ENCODE assay signal across 19 cellular contexts in genomic region chr9:22395585-22396205, GRCh38. TPM values are rescaled to one million over a fixed set of nuclear protein-coding genes. Genes with fewer than 3 reads are reported as not detected.
A peak's percentile ranks its signal among the peaks of the same experiment; 100 is the strongest.
DNase-seq lines count a peak whose midpoint lies in the region; FAIRE-seq and TF ChIP-seq lines count a peak whose summit lies in the region.
"Had no signal": no experiment of that assay in that cellular context is flagged by ENCODE, and none has a peak within 500 bp of the region (broad histone marks: within the 10 kb centered on the region; RNA-seq: fewer than 3 reads in every experiment).

No MANE protein-coding gene starts in this region.

- peak overlapping the region; percentile 65 for H3K27ac Mint-ChIP-seq in chondrocyte (ENCODE audit: unreplicated experiment)
- H3K27ac Mint-ChIP-seq: activated T-helper 1 cell treated with anti-CD3 and anti-CD28 coated beads, Interleukin-12 subunit alpha, Interleukin-12 subunit beta, Interleukin-2, Interleukin-4 antibody, amounts not matched to agents 30 ng/mL and 10 ng/mL and 1 ng/mL, durations not matched to agents 14 hours and 24 hours and 36 hours; CD4-positive, alpha-beta T cell; neural progenitor cell; stimulated activated naive CD8-positive, alpha-beta T cell treated with anti-CD3 and anti-CD28 coated beads, Interleukin-15, Interleukin-2, amounts not matched to agents 100 ng/mL and 50 ng/mL, for 24 hours had no signal

- no peak overlapping the region for H3K4me3 ChIP-seq in retinal pigment epithelial cell (ENCODE audit: low read length)
- H3K4me3 ChIP-seq: neural progenitor cell had no signal

- H3K27me3 Mint-ChIP-seq in chondrocyte (ENCODE audit: low read depth), result no peaks in the 10 kb centered on the region
- H3K27me3 Mint-ChIP-seq: stimulated activated naive CD8-positive, alpha-beta T cell treated with anti-CD3 and anti-CD28 coated beads, Interleukin-15, Interleukin-2, amounts not matched to agents 100 ng/mL and 50 ng/mL, for 24 hours had no signal

- H3K36me3 Mint-ChIP-seq in chondrocyte (ENCODE audit: low read depth), result peaks cover 5% of the 10 kb centered on the region

- peaks cover 8% of the 10 kb centered on the region for H3K9me3 Mint-ChIP-seq in chondrocyte (ENCODE audit: low read depth)
- H3K9me3 Mint-ChIP-seq: activated T-helper 1 cell treated with anti-CD3 and anti-CD28 coated beads, Interleukin-12 subunit alpha, Interleukin-12 subunit beta, Interleukin-2, Interleukin-4 antibody, amounts not matched to agents 30 ng/mL and 10 ng/mL and 1 ng/mL, durations not matched to agents 14 hours and 24 hours and 36 hours had no signal

- FAIRE-seq in RCC 7860 (lab: Jason Lieb, UNC), result peak; percentile 92
- FAIRE-seq: A204.1 had no signal

- H3K4me3 Mint-ChIP-seq in chondrocyte (ENCODE audit: unreplicated experiment), result no peak overlapping the region
- H3K4me3 Mint-ChIP-seq: activated T-helper 1 cell treated with anti-CD3 and anti-CD28 coated beads, Interleukin-12 subunit alpha, Interleukin-12 subunit beta, Interleukin-2, Interleukin-4 antibody, amounts not matched to agents 30 ng/mL and 10 ng/mL and 1 ng/mL, durations not matched to agents 14 hours and 24 hours and 36 hours; CD4-positive, alpha-beta T cell; neural progenitor cell; stimulated activated naive CD8-positive, alpha-beta T cell treated with anti-CD3 and anti-CD28 coated beads, Interleukin-15, Interleukin-2, amounts not matched to agents 100 ng/mL and 50 ng/mL, for 24 hours had no signal

- peaks cover 38% of the 10 kb centered on the region for H3K4me1 Mint-ChIP-seq in chondrocyte (ENCODE audit: low read depth)

- no peak for TF ChIP-seq CTCF in chondrocyte (IDR thresholded peaks at IDR 0.05)
- TF ChIP-seq CTCF in retinal pigment epithelial cell (conservative IDR thresholded peaks at IDR 0.05; ENCODE audit: low read depth, low read length), result no peak
- no peak for TF ChIP-seq CTCF in GM10266 (IDR thresholded peaks at IDR 0.05; ENCODE audit: control insufficient read depth, insufficient read depth, low read depth, missing control alignments)

- peak; percentile 20 for DNase-seq in NCI-H2171 treated with DMSO at 0.1 percent for 48 hours (lab: John Stamatoyannopoulos, UW)
- no peak for DNase-seq in NCI-H2171 (lab: John Stamatoyannopoulos, UW)
- peak; percentile 88 for DNase-seq in RCC 7860 (ENCODE audit: low spot score)
- DNase-seq in chondrocyte (ENCODE audit: low spot score), result no peak
- peak; percentile 84 for DNase-seq in retinal pigment epithelial cell (ENCODE audit: low read depth)
- no peak for DNase-seq in NCI-H2196 treated with DMSO at 0.1 percent for 48 hours (lab: John Stamatoyannopoulos, UW; ENCODE audit: unreplicated experiment)
- no peak for DNase-seq in COLO829 (ENCODE audit: low spot score)
- DNase-seq in GM10266 (ENCODE audit: extremely low spot score), result no peak
- DNase-seq: CD4-positive, alpha-beta T cell; cortex of kidney; erythroblast; midbrain; NCI-H1694 treated with DMSO at 0.1 percent for 48 hours; NCI-H69; stimulated activated CD4-positive, alpha-beta T cell treated with anti-CD3 and anti-CD28 coated beads, Interleukin-15, amount 100 ng/mL, for 24 hours had no signal

RNA-seq across cellular contexts. Expression of gene DMRTA1, which starts 50.9 kb away (rescaled TPM):
- 5.0 to 6.7 TPM (median 5.2 TPM) in 3 replicates for total RNA-seq in chondrocyte
- total RNA-seq: activated T-helper 1 cell treated with anti-CD3 and anti-CD28 coated beads, Interleukin-12 subunit alpha, Interleukin-12 subunit beta, Interleukin-2, Interleukin-4 antibody, amounts not matched to agents 30 ng/mL and 10 ng/mL and 1 ng/mL, durations not matched to agents 14 hours and 24 hours and 36 hours; CD4-positive, alpha-beta T cell had no signal

Comparison
In these comparisons a context has a peak if more than half of its experiments do, and no peak if none do; other contexts are left out.
1. DNase-seq: peak in NCI-H2171 treated with DMSO at 0.1 percent for 48 hours (single experiment), RCC 7860 (single experiment) and retinal pigment epithelial cell (single experiment); none in NCI-H2171 (single experiment), chondrocyte (single experiment), NCI-H2196 treated with DMSO at 0.1 percent for 48 hours (single experiment), COLO829 (single experiment) and GM10266 (single experiment).